ENCODE assay signal across 1 cellular context in the genomic region with DNA sequence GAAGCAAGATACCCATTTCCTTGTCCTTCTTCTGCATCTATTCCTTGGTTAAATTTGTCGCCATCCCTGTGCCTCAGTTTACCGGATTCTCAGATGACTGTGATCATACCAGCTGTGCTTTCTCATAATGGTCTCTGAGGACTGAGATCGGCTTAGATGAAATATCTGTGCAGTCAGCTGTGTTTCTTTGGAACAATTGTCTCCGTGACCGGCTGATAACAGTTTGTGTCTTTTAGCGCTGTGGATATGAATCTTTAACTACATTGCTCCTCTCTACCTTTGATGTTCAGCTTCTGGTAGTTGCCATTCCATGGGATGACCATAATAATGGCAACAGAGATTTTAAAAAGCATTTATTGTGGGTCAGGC.
TF ChIP-seq lines count a peak whose summit lies in the region.

No MANE protein-coding gene starts in this region.

TF ChIP-seq in A549, 52 proteins besides CTCF, POLR2A, EP300 and RAD21 (continued from another document):
- TF ChIP-seq, protein P1, sequence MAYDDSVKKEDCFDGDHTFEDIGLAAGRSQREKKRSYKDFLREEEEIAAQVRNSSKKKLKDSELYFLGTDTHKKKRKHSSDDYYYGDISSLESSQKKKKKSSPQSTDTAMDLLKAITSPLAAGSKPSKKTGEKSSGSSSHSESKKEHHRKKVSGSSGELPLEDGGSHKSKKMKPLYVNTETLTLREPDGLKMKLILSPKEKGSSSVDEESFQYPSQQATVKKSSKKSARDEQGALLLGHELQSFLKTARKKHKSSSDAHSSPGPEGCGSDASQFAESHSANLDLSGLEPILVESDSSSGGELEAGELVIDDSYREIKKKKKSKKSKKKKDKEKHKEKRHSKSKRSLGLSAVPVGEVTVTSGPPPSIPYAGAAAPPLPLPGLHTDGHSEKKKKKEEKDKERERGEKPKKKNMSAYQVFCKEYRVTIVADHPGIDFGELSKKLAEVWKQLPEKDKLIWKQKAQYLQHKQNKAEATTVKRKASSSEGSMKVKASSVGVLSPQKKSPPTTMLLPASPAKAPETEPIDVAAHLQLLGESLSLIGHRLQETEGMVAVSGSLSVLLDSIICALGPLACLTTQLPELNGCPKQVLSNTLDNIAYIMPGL (CRISPR knock-in tag; IDR thresholded peaks at IDR 0.05; ENCODE audit: borderline replicate concordance) = no peak
